Comparison of ENCODE assay signal across 1 cellular context in the genomic region with DNA sequence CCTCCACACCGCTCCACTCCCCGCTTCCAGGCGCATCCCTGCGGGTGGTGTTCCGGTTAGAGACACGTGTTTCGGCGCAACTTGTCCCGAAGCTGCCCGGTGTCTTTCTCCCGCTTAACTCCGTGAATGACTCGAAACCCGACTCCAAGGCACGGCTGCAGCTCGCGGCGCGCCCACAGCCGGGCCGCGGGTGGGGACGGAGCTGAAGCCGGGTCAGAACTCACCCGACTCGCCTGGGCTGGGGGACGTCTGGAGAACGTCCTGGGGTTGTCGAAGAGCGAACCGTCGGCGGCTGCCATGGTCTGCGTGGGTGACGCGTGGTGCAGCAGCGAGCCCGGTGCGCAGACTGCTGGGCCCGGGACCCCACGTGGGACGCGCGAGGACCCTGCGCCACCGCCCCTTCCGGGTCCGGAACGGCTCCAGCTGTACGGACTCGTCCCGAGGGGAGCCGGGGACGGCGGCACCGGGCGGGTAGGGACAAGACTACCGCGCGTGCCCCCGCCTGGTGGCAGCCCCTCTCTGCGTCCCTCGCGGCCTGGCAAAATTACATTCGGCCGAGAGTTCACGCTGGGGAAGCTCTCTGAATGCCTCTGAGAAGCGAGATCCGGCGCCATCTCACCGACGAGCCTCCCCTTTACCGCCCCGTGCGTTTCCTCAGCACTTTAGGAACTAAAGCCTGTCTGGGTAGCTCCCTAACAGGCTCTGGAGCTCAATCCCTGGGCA.
TF ChIP-seq lines count a peak whose summit lies in the region.

A gene (minus strand): TSS at position 348 of the 723 bp plus-strand sequence. CDS start 49 bp downstream, at position 299.

TF ChIP-seq in HEK293, 187 proteins besides CTCF, POLR2A, EP300 and RAD21 (continued from another document and continues in another):
- TF ChIP-seq, protein P1, sequence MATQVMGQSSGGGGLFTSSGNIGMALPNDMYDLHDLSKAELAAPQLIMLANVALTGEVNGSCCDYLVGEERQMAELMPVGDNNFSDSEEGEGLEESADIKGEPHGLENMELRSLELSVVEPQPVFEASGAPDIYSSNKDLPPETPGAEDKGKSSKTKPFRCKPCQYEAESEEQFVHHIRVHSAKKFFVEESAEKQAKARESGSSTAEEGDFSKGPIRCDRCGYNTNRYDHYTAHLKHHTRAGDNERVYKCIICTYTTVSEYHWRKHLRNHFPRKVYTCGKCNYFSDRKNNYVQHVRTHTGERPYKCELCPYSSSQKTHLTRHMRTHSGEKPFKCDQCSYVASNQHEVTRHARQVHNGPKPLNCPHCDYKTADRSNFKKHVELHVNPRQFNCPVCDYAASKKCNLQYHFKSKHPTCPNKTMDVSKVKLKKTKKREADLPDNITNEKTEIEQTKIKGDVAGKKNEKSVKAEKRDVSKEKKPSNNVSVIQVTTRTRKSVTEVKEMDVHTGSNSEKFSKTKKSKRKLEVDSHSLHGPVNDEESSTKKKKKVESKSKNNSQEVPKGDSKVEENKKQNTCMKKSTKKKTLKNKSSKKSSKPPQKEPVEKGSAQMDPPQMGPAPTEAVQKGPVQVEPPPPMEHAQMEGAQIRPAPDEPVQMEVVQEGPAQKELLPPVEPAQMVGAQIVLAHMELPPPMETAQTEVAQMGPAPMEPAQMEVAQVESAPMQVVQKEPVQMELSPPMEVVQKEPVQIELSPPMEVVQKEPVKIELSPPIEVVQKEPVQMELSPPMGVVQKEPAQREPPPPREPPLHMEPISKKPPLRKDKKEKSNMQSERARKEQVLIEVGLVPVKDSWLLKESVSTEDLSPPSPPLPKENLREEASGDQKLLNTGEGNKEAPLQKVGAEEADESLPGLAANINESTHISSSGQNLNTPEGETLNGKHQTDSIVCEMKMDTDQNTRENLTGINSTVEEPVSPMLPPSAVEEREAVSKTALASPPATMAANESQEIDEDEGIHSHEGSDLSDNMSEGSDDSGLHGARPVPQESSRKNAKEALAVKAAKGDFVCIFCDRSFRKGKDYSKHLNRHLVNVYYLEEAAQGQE (tag by site-specific recombination; IDR thresholded peaks at IDR 0.05), result no peak; the same call in 1 of the 2 replicates
- peak; percentile 80 for TF ChIP-seq ZBTB17 (tag by site-specific recombination; IDR thresholded peaks at IDR 0.05)
- TF ChIP-seq, protein P2, sequence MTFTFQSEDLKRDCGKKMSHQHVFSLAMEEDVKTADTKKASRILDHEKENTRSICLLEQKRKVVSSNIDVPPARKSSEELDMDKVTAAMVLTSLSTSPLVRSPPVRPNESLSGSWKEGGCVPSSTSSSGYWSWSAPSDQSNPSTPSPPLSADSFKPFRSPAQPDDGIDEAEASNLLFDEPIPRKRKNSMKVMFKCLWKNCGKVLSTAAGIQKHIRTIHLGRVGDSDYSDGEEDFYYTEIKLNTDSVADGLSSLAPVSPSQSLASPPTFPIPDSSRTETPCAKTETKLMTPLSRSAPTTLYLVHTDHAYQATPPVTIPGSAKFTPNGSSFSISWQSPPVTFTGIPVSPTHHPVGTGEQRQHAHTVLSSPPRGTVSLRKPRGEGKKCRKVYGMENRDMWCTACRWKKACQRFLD (tag by site-specific recombination; IDR thresholded peaks at IDR 0.05), result peak; percentile 54; the same call in 1 of the 2 replicates
- peak; percentile 97 for TF ChIP-seq ZNF600 (tag by site-specific recombination; IDR thresholded peaks at IDR 0.05)
- TF ChIP-seq ZBTB20 (tag by site-specific recombination; IDR thresholded peaks at IDR 0.05), result peak; percentile 93
- TF ChIP-seq, protein P3, sequence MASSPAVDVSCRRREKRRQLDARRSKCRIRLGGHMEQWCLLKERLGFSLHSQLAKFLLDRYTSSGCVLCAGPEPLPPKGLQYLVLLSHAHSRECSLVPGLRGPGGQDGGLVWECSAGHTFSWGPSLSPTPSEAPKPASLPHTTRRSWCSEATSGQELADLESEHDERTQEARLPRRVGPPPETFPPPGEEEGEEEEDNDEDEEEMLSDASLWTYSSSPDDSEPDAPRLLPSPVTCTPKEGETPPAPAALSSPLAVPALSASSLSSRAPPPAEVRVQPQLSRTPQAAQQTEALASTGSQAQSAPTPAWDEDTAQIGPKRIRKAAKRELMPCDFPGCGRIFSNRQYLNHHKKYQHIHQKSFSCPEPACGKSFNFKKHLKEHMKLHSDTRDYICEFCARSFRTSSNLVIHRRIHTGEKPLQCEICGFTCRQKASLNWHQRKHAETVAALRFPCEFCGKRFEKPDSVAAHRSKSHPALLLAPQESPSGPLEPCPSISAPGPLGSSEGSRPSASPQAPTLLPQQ (tag by site-specific recombination; IDR thresholded peaks at IDR 0.05), result peak; percentile 95
- TF ChIP-seq YY2 (tag by site-specific recombination; IDR thresholded peaks at IDR 0.05), result no peak
- no peak for TF ChIP-seq ZNF302 (tag by site-specific recombination; IDR thresholded peaks at IDR 0.05; ENCODE audit: low read depth)
- peak; percentile 8; the same call in 1 of the 2 replicates for TF ChIP-seq GLI4 (tag by site-specific recombination; IDR thresholded peaks at IDR 0.05)
- TF ChIP-seq ZNF660 (tag by site-specific recombination; IDR thresholded peaks at IDR 0.05), result no peak
- TF ChIP-seq ZFP37 (tag by site-specific recombination; IDR thresholded peaks at IDR 0.05), result peak; percentile 78; the same call in 1 of the 2 replicates
- peak; percentile 70 for TF ChIP-seq SP2 (tag by site-specific recombination; IDR thresholded peaks at IDR 0.05)
- no peak; the same call in 1 of the 2 replicates for TF ChIP-seq TRIM28 (IDR thresholded peaks at IDR 0.05; ENCODE audit: borderline replicate concordance, low read length)
- TF ChIP-seq ZNF629 (tag by site-specific recombination; IDR thresholded peaks at IDR 0.05), result peak; percentile 70
- TF ChIP-seq, protein P4, sequence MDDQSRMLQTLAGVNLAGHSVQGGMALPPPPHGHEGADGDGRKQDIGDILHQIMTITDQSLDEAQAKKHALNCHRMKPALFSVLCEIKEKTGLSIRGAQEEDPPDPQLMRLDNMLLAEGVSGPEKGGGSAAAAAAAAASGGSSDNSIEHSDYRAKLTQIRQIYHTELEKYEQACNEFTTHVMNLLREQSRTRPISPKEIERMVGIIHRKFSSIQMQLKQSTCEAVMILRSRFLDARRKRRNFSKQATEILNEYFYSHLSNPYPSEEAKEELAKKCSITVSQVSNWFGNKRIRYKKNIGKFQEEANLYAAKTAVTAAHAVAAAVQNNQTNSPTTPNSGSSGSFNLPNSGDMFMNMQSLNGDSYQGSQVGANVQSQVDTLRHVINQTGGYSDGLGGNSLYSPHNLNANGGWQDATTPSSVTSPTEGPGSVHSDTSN (CRISPR knock-in tag; IDR thresholded peaks at IDR 0.05), result peak; percentile 88; the same call in 1 of the 2 replicates
- TF ChIP-seq ZNF830 (tag by site-specific recombination; IDR thresholded peaks at IDR 0.05; ENCODE audit: low read depth), result no peak
- peak; percentile 94 for TF ChIP-seq ZEB2 (tag by site-specific recombination; IDR thresholded peaks at IDR 0.05)
- TF ChIP-seq ZNF501 (tag by site-specific recombination; IDR thresholded peaks at IDR 0.05), result peak; percentile 93
- no peak for TF ChIP-seq ZBTB7A (tag by site-specific recombination; IDR thresholded peaks at IDR 0.05; ENCODE audit: low read depth)
- TF ChIP-seq ZFP69B (tag by site-specific recombination; IDR thresholded peaks at IDR 0.05), result peak; percentile 84
- 0 out of 2 replicates have a peak, but pooled peaks have one; percentile 45 for TF ChIP-seq ZNF394 (tag by site-specific recombination; IDR thresholded peaks at IDR 0.05; ENCODE audit: borderline replicate concordance)
- peak; percentile 57 for TF ChIP-seq SP3 (tag by site-specific recombination; IDR thresholded peaks at IDR 0.05)
- TF ChIP-seq ZXDB (tag by site-specific recombination; IDR thresholded peaks at IDR 0.05), result peak; percentile 85
- TF ChIP-seq ZSCAN30 (tag by site-specific recombination; IDR thresholded peaks at IDR 0.05), result peak; percentile 61; the same call in 1 of the 2 replicates
- TF ChIP-seq, protein P5, sequence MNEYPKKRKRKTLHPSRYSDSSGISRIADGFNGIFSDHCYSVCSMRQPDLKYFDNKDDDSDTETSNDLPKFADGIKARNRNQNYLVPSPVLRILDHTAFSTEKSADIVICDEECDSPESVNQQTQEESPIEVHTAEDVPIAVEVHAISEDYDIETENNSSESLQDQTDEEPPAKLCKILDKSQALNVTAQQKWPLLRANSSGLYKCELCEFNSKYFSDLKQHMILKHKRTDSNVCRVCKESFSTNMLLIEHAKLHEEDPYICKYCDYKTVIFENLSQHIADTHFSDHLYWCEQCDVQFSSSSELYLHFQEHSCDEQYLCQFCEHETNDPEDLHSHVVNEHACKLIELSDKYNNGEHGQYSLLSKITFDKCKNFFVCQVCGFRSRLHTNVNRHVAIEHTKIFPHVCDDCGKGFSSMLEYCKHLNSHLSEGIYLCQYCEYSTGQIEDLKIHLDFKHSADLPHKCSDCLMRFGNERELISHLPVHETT (tag by site-specific recombination; IDR thresholded peaks at IDR 0.05), result no peak; the same call in none of the 2 replicates
- no peak for TF ChIP-seq PRDM1 (tag by site-specific recombination; IDR thresholded peaks at IDR 0.05)
- TF ChIP-seq KLF16 (tag by site-specific recombination; IDR thresholded peaks at IDR 0.05), result peak; percentile 97
- TF ChIP-seq OVOL3 (tag by site-specific recombination; IDR thresholded peaks at IDR 0.05), result 0 out of 2 replicates have a peak, but pooled peaks have one; percentile 5
- no peak for TF ChIP-seq MEIS1 (CRISPR knock-in tag; IDR thresholded peaks at IDR 0.05; ENCODE audit: borderline replicate concordance)
- TF ChIP-seq ZBTB8A (tag by site-specific recombination; IDR thresholded peaks at IDR 0.05), result peak; percentile 64
- TF ChIP-seq, protein P6, sequence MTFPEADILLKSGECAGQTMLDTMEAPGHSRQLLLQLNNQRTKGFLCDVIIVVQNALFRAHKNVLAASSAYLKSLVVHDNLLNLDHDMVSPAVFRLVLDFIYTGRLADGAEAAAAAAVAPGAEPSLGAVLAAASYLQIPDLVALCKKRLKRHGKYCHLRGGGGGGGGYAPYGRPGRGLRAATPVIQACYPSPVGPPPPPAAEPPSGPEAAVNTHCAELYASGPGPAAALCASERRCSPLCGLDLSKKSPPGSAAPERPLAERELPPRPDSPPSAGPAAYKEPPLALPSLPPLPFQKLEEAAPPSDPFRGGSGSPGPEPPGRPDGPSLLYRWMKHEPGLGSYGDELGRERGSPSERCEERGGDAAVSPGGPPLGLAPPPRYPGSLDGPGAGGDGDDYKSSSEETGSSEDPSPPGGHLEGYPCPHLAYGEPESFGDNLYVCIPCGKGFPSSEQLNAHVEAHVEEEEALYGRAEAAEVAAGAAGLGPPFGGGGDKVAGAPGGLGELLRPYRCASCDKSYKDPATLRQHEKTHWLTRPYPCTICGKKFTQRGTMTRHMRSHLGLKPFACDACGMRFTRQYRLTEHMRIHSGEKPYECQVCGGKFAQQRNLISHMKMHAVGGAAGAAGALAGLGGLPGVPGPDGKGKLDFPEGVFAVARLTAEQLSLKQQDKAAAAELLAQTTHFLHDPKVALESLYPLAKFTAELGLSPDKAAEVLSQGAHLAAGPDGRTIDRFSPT (tag by site-specific recombination; IDR thresholded peaks at IDR 0.05), result peak; percentile 71; the same call in 1 of the 2 replicates
- TF ChIP-seq, protein P7, sequence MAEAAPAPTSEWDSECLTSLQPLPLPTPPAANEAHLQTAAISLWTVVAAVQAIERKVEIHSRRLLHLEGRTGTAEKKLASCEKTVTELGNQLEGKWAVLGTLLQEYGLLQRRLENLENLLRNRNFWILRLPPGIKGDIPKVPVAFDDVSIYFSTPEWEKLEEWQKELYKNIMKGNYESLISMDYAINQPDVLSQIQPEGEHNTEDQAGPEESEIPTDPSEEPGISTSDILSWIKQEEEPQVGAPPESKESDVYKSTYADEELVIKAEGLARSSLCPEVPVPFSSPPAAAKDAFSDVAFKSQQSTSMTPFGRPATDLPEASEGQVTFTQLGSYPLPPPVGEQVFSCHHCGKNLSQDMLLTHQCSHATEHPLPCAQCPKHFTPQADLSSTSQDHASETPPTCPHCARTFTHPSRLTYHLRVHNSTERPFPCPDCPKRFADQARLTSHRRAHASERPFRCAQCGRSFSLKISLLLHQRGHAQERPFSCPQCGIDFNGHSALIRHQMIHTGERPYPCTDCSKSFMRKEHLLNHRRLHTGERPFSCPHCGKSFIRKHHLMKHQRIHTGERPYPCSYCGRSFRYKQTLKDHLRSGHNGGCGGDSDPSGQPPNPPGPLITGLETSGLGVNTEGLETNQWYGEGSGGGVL (tag by site-specific recombination; IDR thresholded peaks at IDR 0.05), result peak; percentile 25; the same call in 1 of the 2 replicates
- TF ChIP-seq, protein P8, sequence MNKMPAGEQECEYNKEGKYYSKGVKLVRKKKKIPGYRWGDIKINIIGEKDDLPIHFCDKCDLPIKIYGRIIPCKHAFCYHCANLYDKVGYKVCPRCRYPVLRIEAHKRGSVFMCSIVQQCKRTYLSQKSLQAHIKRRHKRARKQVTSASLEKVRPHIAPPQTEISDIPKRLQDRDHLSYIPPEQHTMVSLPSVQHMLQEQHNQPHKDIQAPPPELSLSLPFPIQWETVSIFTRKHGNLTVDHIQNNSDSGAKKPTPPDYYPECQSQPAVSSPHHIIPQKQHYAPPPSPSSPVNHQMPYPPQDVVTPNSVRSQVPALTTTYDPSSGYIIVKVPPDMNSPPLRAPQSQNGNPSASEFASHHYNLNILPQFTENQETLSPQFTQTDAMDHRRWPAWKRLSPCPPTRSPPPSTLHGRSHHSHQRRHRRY (tag by site-specific recombination; IDR thresholded peaks at IDR 0.05), result peak; percentile 36; the same call in 1 of the 2 replicates
- TF ChIP-seq ZIC2 (tag by site-specific recombination; IDR thresholded peaks at IDR 0.05), result peak; percentile 54
- no peak for TF ChIP-seq ZNF416 (tag by site-specific recombination; IDR thresholded peaks at IDR 0.05)
- no peak for TF ChIP-seq ZSCAN16 (tag by site-specific recombination; IDR thresholded peaks at IDR 0.05)
- no peak; the same call in none of the 2 replicates for TF ChIP-seq ZNF184 (tag by site-specific recombination; IDR thresholded peaks at IDR 0.05)
- TF ChIP-seq ZFHX2 (tag by site-specific recombination; conservative IDR thresholded peaks at IDR 0.05), result peak; percentile 94
- no peak for TF ChIP-seq ZNF664 (tag by site-specific recombination; IDR thresholded peaks at IDR 0.05)
- TF ChIP-seq ZNF555 (tag by site-specific recombination; conservative IDR thresholded peaks at IDR 0.05), result no peak
- peak; percentile 82 for TF ChIP-seq ZBTB48 (tag by site-specific recombination; IDR thresholded peaks at IDR 0.05)
- peak; percentile 86; the same call in 1 of the 2 replicates for TF ChIP-seq REPIN1 (tag by site-specific recombination; IDR thresholded peaks at IDR 0.05; ENCODE audit: low read depth)
- TF ChIP-seq HOXD13 (CRISPR knock-in tag; IDR thresholded peaks at IDR 0.05; ENCODE audit: borderline replicate concordance), result peak; percentile 50; the same call in 1 of the 2 replicates
- TF ChIP-seq, protein P9, sequence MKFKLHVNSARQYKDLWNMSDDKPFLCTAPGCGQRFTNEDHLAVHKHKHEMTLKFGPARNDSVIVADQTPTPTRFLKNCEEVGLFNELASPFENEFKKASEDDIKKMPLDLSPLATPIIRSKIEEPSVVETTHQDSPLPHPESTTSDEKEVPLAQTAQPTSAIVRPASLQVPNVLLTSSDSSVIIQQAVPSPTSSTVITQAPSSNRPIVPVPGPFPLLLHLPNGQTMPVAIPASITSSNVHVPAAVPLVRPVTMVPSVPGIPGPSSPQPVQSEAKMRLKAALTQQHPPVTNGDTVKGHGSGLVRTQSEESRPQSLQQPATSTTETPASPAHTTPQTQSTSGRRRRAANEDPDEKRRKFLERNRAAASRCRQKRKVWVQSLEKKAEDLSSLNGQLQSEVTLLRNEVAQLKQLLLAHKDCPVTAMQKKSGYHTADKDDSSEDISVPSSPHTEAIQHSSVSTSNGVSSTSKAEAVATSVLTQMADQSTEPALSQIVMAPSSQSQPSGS (tag by site-specific recombination; IDR thresholded peaks at IDR 0.05; ENCODE audit: low read depth), result no peak
- no peak for TF ChIP-seq ZNF558 (tag by site-specific recombination; IDR thresholded peaks at IDR 0.05)
- peak; percentile 82 for TF ChIP-seq ZNF76 (tag by site-specific recombination; IDR thresholded peaks at IDR 0.05; ENCODE audit: borderline replicate concordance, low read depth)
